ENCODE assay signal across 8 cellular contexts in the genomic region with DNA sequence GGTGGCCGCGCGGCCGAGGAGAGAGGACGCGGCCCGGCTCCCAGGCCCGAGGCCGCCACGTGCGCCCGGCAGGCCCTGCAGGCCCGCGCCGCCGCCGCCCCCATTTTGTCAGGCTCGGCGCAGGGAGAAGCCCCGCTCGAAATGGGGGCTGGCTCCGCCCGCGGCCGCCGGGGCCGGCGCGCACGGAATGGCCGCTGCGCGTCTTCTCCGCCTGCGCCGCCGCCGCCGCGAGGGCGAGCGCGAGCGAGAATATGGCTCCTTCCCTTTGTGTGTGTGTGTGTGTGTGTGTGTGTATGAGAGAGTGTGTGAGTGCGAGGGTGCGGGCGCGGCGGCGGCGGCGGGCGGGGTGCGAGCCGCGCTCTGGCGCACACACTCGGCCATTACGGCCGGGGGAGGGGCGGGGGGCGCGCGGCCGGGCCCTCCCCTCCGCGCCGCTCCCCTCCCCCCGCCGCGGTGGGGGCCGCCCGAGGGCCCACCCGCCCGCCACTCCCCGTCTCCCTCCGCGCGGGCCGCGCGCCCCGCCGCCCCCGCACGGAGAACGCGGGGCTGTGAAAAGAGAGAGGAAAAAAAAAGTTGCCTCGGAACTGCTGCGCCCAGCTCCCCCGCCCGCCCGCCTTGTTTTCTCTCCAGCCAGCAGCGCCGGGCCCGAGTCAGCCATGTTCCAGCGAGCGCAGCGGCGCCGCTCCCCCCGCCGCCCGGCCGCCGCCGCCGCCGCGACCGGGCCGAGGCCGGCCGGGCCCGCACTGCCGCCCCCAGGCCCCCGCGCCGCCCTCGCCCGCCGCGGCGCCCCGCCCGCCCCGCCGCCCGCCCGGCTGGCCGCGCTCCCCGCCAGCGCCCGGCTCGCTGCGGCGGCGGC. TPM values are rescaled to one million over a fixed set of nuclear protein-coding genes. Genes with fewer than 3 reads are reported as not detected.
DNase-seq lines count a peak whose midpoint lies in the region; ATAC-seq and TF ChIP-seq lines count a peak whose summit lies in the region.

No MANE protein-coding gene starts in this region.

- BruUV-seq in Caco-2 (replicated peaks; lab: Mats Ljungman, UMichigan) = no TSS peak

- TF ChIP-seq POLR2A in gastroesophageal sphincter (IDR thresholded peaks at IDR 0.05) (peak; percentile 52 to 71), suprapubic skin (IDR thresholded peaks at IDR 0.05) (no peak)

- H3K9me3 Mint-ChIP-seq in Caco-2 (ENCODE audit: unreplicated experiment) = no peaks in the 10 kb centered on the region

- POLR2A ChIA-PET in Caco-2 (lab: Charles Lee) = interaction anchor here (0.6 kb wide), 1 partner anchor 16 kb away, joined by 3 read pairs; no protein-coding TSS in a partner anchor

- H3K27me3 ChIP-seq in Caco-2 (replicated peaks; ENCODE audit: control insufficient read depth, insufficient read depth, low read length) (no peaks in the 10 kb centered on the region), HUES6 (ENCODE audit: control insufficient read depth, insufficient read depth, low read length) (no peaks in the 10 kb centered on the region), RWPE2 (ENCODE audit: insufficient read depth, poor library complexity, severe bottlenecking) (no peaks in the 10 kb centered on the region), gastroesophageal sphincter (no peaks in the 10 kb centered on the region), suprapubic skin (no peaks in the 10 kb centered on the region)

- H3K4me3 Mint-ChIP-seq in Caco-2 (ENCODE audit: unreplicated experiment) = peak overlapping the region; percentile 91

- peaks cover 1% of the 10 kb centered on the region; the same call in 1 of the 2 replicates for H3K36me3 ChIP-seq in Caco-2 (ENCODE audit: control insufficient read depth, insufficient read depth, low read length)
- H3K36me3 ChIP-seq in HUES6 (ENCODE audit: control insufficient read depth, insufficient read depth, low read length) = peaks cover 32% of the 10 kb centered on the region
- H3K36me3 ChIP-seq in RWPE2 (ENCODE audit: low read depth) = peaks cover 32% of the 10 kb centered on the region
- H3K36me3 ChIP-seq in gastroesophageal sphincter = peaks cover 0 to 15% of the 10 kb centered on the region in 2 donors
- H3K36me3 ChIP-seq in suprapubic skin = peaks cover 18% of the 10 kb centered on the region

- no peak for TF ChIP-seq EP300 in gastroesophageal sphincter (IDR thresholded peaks at IDR 0.05)
- TF ChIP-seq EP300 in suprapubic skin (IDR thresholded peaks at IDR 0.05) = no peak

- DNase-seq in Caco-2 (peak; percentile 79 to 82), RWPE2 (ENCODE audit: low spot score) (no peak), nucleus accumbens (lab: John Stamatoyannopoulos, UW) (peak in 54 of 56 donors; percentile 37 to 92 (median 78)), suprapubic skin (ENCODE audit: low spot score in 2 of 2) (peak; percentile 85 to 89)
- peak; percentile 84 for DNase-seq in activated naive CD4-positive, alpha-beta T cell treated with Interleukin-2 at 50 U/mL for 16 hours

- H3K9me3 ChIP-seq in Caco-2 = no peaks in the 10 kb centered on the region
- no peaks in the 10 kb centered on the region for H3K9me3 ChIP-seq in HUES6 (ENCODE audit: control insufficient read depth, insufficient read depth, low read depth, low read length)
- H3K9me3 ChIP-seq in RWPE2 (ENCODE audit: severe bottlenecking) = no peaks in the 10 kb centered on the region
- H3K9me3 ChIP-seq in gastroesophageal sphincter = no peaks in the 10 kb centered on the region
- H3K9me3 ChIP-seq in suprapubic skin = no peaks in the 10 kb centered on the region

- TF ChIP-seq CTCF in Caco-2 (IDR thresholded peaks at IDR 0.05; ENCODE audit: insufficient read depth in 1 of 2, low read depth in 1 of 2, low read length in 1 of 2, severe bottlenecking in 1 of 2, unreplicated experiment in 1 of 2) (no peak), RWPE2 (IDR thresholded peaks at IDR 0.05; ENCODE audit: poor library complexity, severe bottlenecking) (no peak), gastroesophageal sphincter (IDR thresholded peaks at IDR 0.05) (peak in 2 of 4 experiments; percentile 5 to 17), suprapubic skin (IDR thresholded peaks at IDR 0.05) (peak in 1 of 2 donors; percentile 7)

- peaks cover 2% of the 10 kb centered on the region for H3K27me3 Mint-ChIP-seq in Caco-2 (ENCODE audit: insufficient read depth, unreplicated experiment)

- ATAC-seq in GM21360 (IDR thresholded peaks at IDR 0.05; ENCODE audit: unreplicated experiment) (peak; percentile 28), RWPE2 (ENCODE audit: low read depth) (peak; percentile 3; the same call in 1 of the 3 replicates), gastroesophageal sphincter (peak; percentile 73)

- peaks cover 49% of the 10 kb centered on the region for H3K36me3 Mint-ChIP-seq in Caco-2 (ENCODE audit: insufficient read depth, unreplicated experiment)

- WGBS in gastroesophageal sphincter (ENCODE audit: low coverage in 1 of 2), 2 donors = no CpG with 5 or more reads among the region's 139 CpGs
- 2% methylated on average over 9 of the region's 139 CpGs for WGBS in suprapubic skin

- CTCF ChIA-PET in Caco-2 (lab: Charles Lee) = no interaction called here

- peak overlapping the region; percentile 99 for H3K9ac ChIP-seq in HUES6 (ENCODE audit: low read length)

- H3K4me3 ChIP-seq in Caco-2 (ENCODE audit: low read depth, low read length) (peak overlapping the region; percentile 52), HUES6 (ENCODE audit: low read depth, low read length) (peak overlapping the region; percentile 83), RWPE2 (ENCODE audit: severe bottlenecking) (peak overlapping the region; percentile 53), gastroesophageal sphincter (peak overlapping the region; percentile 73 to 97), suprapubic skin (peak overlapping the region; percentile 80)

- H3K27ac ChIP-seq in HUES6 (ENCODE audit: low read depth, low read length) (peak overlapping the region; percentile 98), RWPE2 (ENCODE audit: poor library complexity, severe bottlenecking) (peak overlapping the region; percentile 87), gastroesophageal sphincter (peak overlapping the region; percentile 89 to 100 (median 96)), suprapubic skin (peak overlapping the region; percentile 100)

- intact Hi-C loops in Caco-2 (cut with micrococcal nuclease; ENCODE audit: unreplicated experiment) = loop anchor here (5.0 to 10.0 kb wide), 4 partner anchors 42 to 340 kb away; partner anchors contain the start of genes KATNAL1 and UBE2L5

- H3K4me1 Mint-ChIP-seq in Caco-2 (ENCODE audit: low read depth, unreplicated experiment) = no peaks in the 10 kb centered on the region

- H3K4me1 ChIP-seq in Caco-2 = peaks cover 12% of the 10 kb centered on the region
- H3K4me1 ChIP-seq in HUES6 (ENCODE audit: control insufficient read depth, insufficient read depth, low read length) = peaks cover 5% of the 10 kb centered on the region; the same call in 1 of the 2 replicates
- peaks cover 21% of the 10 kb centered on the region for H3K4me1 ChIP-seq in RWPE2 (ENCODE audit: insufficient read depth, poor library complexity, severe bottlenecking)
- H3K4me1 ChIP-seq in gastroesophageal sphincter = peaks cover 11 to 34% (median 14%) of the 10 kb centered on the region in 3 donors
- H3K4me1 ChIP-seq in suprapubic skin = peaks cover 35% of the 10 kb centered on the region

- peak overlapping the region; percentile 96 for H3K27ac Mint-ChIP-seq in Caco-2 (ENCODE audit: unreplicated experiment)

RNA-seq across cellular contexts. Expression of gene HMGB1, which starts 1.0 kb away (rescaled TPM):
- total RNA-seq in Caco-2 (2022) (569 and 598 TPM in 2 replicates), gastroesophageal sphincter (100 to 1,000 TPM; 255 to 350 (median 337) TPM), suprapubic skin (100 to 1,000 TPM; 212 to 327 (median 271) TPM)

RNA-seq across cellular contexts. Expression of gene UBE2L5, which starts 42.4 kb away (rescaled TPM):
- total RNA-seq in Caco-2 (2022) (not detected in 2 replicates), gastroesophageal sphincter (under 1 TPM in 1 of 4 donors, not detected in 3; 0.31 TPM), suprapubic skin (under 1 TPM in 2 of 4 donors, not detected in 2; 0.34 to 0.80 TPM)

Comparison
In these comparisons a context has a peak if more than half of its experiments do, and no peak if none do; other contexts are left out.
1. ATAC-seq: peak in every context shown above with its lines; median percentile 73 in gastroesophageal sphincter; 28 in GM21360; 3 in RWPE2.
2. POLR2A ChIP-seq: peak in gastroesophageal sphincter (2 of 2); none in suprapubic skin (0 of 2).
3. Peak in every context shown above with its lines, with median percentiles within 50 percentile points of each other: H3K4me3 ChIP-seq and H3K27ac ChIP-seq.